19 cellular contexts compared by ENCODE assay signal in genomic region chr20:19695081-19695480, GRCh38.
A peak's percentile ranks its signal among the peaks of the same experiment; 100 is the strongest.
DNase-seq lines count a peak whose midpoint lies in the region; ATAC-seq, FAIRE-seq and TF ChIP-seq lines count a peak whose summit lies in the region.
"Had no signal": no experiment of that assay in that cellular context is flagged by ENCODE, and none has a peak within 500 bp of the region (broad histone marks: within the 10 kb centered on the region; RNA-seq: fewer than 3 reads in every experiment).

No MANE protein-coding gene starts in this region.

- intact Hi-C loops in A673 (cut with micrococcal nuclease; ENCODE audit: unreplicated experiment) (loop anchor here (10.0 kb wide), 1 partner anchor 90 kb away; no protein-coding TSS in a partner anchor), Panc1 (cut with micrococcal nuclease; ENCODE audit: unreplicated experiment) (no loop called here), left colon (cut with DNase I, micrococcal nuclease) (loop anchor here in 1 of 2 donors (10.0 kb wide), 2 partner anchors 90 to 300 kb away; no protein-coding TSS in a partner anchor), kidney (cut with DNase I) (loop anchor here (10.0 kb wide), 2 partner anchors 90 to 300 kb away; no protein-coding TSS in a partner anchor), right lobe of liver (cut with DNase I) (loop anchor here in 1 of 2 donors (10.0 kb wide), 2 partner anchors 90 to 300 kb away; no protein-coding TSS in a partner anchor)

- H3K4me1 ChIP-seq in A673 (ENCODE audit: insufficient read depth, low read length, poor library complexity, severe bottlenecking) (peaks cover 5% of the 10 kb centered on the region), GM23248 (ENCODE audit: insufficient read depth) (peaks cover 28% of the 10 kb centered on the region), Panc1 (ENCODE audit: control insufficient read depth, insufficient read depth, low read length) (peaks cover 6% of the 10 kb centered on the region), kidney (ENCODE audit: control insufficient read depth in 1 of 2, insufficient read depth in 1 of 2, low read depth in 1 of 2, low read length in 2 of 2) (peaks cover 0 to 4% of the 10 kb centered on the region in 2 donors), tibial nerve (peaks cover 0 to 7% (median 0%) of the 10 kb centered on the region in 4 donors), right lobe of liver (no peaks in the 10 kb centered on the region)

- peaks cover 10% of the 10 kb centered on the region for H3F3A ChIP-seq in GM23248 (ENCODE audit: insufficient read depth)

- TF ChIP-seq EP300 in tibial nerve (IDR thresholded peaks at IDR 0.05), result no peak

- no peaks in the 10 kb centered on the region for H3K9me2 ChIP-seq in GM23248 (ENCODE audit: insufficient read depth)

- H3K36me3 ChIP-seq in A673 (ENCODE audit: insufficient read depth, low read length, poor library complexity, severe bottlenecking), result peaks cover 51% of the 10 kb centered on the region
- no peaks in the 10 kb centered on the region for H3K36me3 ChIP-seq in GM23248 (ENCODE audit: low read depth)
- no peaks in the 10 kb centered on the region for H3K36me3 ChIP-seq in Panc1 (ENCODE audit: control insufficient read depth, insufficient read depth, low read length)
- H3K36me3 ChIP-seq in kidney (ENCODE audit: control insufficient read depth in 1 of 2, insufficient read depth in 2 of 2, low read length in 2 of 2), result no peaks in the 10 kb centered on the region
- H3K36me3 ChIP-seq in tibial nerve, result no peaks in the 10 kb centered on the region
- H3K36me3 ChIP-seq in right lobe of liver, result no peaks in the 10 kb centered on the region

- TF ChIP-seq CTCF in A673 (conservative IDR thresholded peaks at IDR 0.05; ENCODE audit: low read depth, low read length) (no peak), Panc1 (IDR thresholded peaks at IDR 0.05) (no peak), kidney (IDR thresholded peaks at IDR 0.05; ENCODE audit: borderline replicate concordance, extremely low read depth, insufficient read depth) (no peak), tibial nerve (IDR thresholded peaks at IDR 0.05) (no peak), right lobe of liver (IDR thresholded peaks at IDR 0.05) (no peak)

- no peak for FAIRE-seq in kidney (lab: Jason Lieb, UNC)
- FAIRE-seq: K562, RCC 7860 had no signal

- in situ Hi-C loops in GM23248 (cut with MboI), result loop anchor here (25.0 kb wide), 1 partner anchor 542 kb away; no protein-coding TSS in a partner anchor
- in situ Hi-C loops in Panc1 (cut with HindIII; ENCODE audit: low pct_unique_long_range_greater_than_20kb, low sequenced_read_pairs), result no loop called here

- H3K27me3 ChIP-seq in A673 (replicated peaks; ENCODE audit: insufficient read depth, low read depth, low read length, poor library complexity) (no peaks in the 10 kb centered on the region), GM23248 (replicated peaks; ENCODE audit: insufficient read depth) (no peaks in the 10 kb centered on the region), Panc1 (ENCODE audit: control insufficient read depth, insufficient read depth, low read length) (no peaks in the 10 kb centered on the region), tibial nerve (no peaks in the 10 kb centered on the region), right lobe of liver (no peaks in the 10 kb centered on the region)

- ATAC-seq in Panc1, result no peak
- ATAC-seq in left colon, result peak; percentile 28
- ATAC-seq in right lobe of liver, result no peak
- ATAC-seq: K562 had no signal

- H3K79me2 ChIP-seq in GM23248 (ENCODE audit: insufficient read depth), result no peaks in the 10 kb centered on the region

- TF ChIP-seq POLR2A in tibial nerve (IDR thresholded peaks at IDR 0.05) (no peak), right lobe of liver (IDR thresholded peaks at IDR 0.05) (no peak)

- BruUV-seq in A673 (replicated peaks; lab: Mats Ljungman, UMichigan) (no TSS peak), Panc1 (replicated peaks; lab: Mats Ljungman, UMichigan) (no TSS peak)

- DNase-seq in A673 (ENCODE audit: low spot score) (peak; percentile 17), GM23248 (peak; percentile 25), Panc1 (ENCODE audit: low read depth, low spot score) (no peak), left colon (no peak), kidney (no peak), tibial nerve (ENCODE audit: low spot score in 2 of 2) (no peak), islet precursor cell (no peak), right lobe of liver (no peak)
- DNase-seq: Caco-2, DMS153, EL, H9, NCI-H1105, NCI-H1694, NCI-H2227 treated with DMSO at 0.1 percent for 48 hours, NCI-H524, SHP77 treated with DMSO at 0.1 percent for 48 hours had no signal

- H3K27ac ChIP-seq in A673 (ENCODE audit: low read depth, low read length, poor library complexity, severe bottlenecking), result peak overlapping the region; percentile 6
- H3K27ac ChIP-seq in GM23248, result no peak overlapping the region
- peak overlapping the region; percentile 34; the same call in 1 of the 2 replicates for H3K27ac ChIP-seq in Panc1 (ENCODE audit: low read length)
- no peak overlapping the region for H3K27ac ChIP-seq in kidney (ENCODE audit: low read depth in 2 of 2, low read length in 2 of 2)
- H3K27ac ChIP-seq in tibial nerve, result no peak overlapping the region
- H3K27ac ChIP-seq in right lobe of liver, result no peak overlapping the region

- H3K9me3 ChIP-seq in A673 (ENCODE audit: low read depth, low read length, poor library complexity, severe bottlenecking) (no peaks in the 10 kb centered on the region), GM23248 (ENCODE audit: low read depth) (no peaks in the 10 kb centered on the region), Panc1 (ENCODE audit: control insufficient read depth, insufficient read depth, low read depth, low read length) (peaks cover 2% of the 10 kb centered on the region; the same call in 1 of the 2 replicates), kidney (ENCODE audit: control insufficient read depth in 1 of 2, low read length in 2 of 2) (no peaks in the 10 kb centered on the region), tibial nerve (no peaks in the 10 kb centered on the region), right lobe of liver (no peaks in the 10 kb centered on the region)
- H3K9me3 ChIP-seq: Caco-2 had no signal

- H3K4me2 ChIP-seq in GM23248 (ENCODE audit: unreplicated experiment), result no peak overlapping the region

- WGBS in GM23248 (ENCODE audit: low coverage in 1 of 2, low lambda C conversion rate in 2 of 2, missing lambda C conversion rate in 2 of 2), 2 experiments, result 24 to 30% methylated on average over 2 of the region's 2 CpGs
- WGBS in tibial nerve, 2 donors, result 69 to 85% methylated on average over 2 of the region's 2 CpGs
- WGBS in right lobe of liver (ENCODE audit: insufficient coverage, low coverage, low lambda C conversion rate, missing lambda C conversion rate), result 30% methylated on average over 2 of the region's 2 CpGs

- H3K9ac ChIP-seq in GM23248 (no peak overlapping the region), kidney (ENCODE audit: low read length in 2 of 2) (no peak overlapping the region)

- no peaks in the 10 kb centered on the region for H4K20me1 ChIP-seq in GM23248 (ENCODE audit: insufficient read depth)

- POLR2A ChIA-PET in A673 (lab: Charles Lee; ENCODE audit: low non-redundant PET), result no interaction called here
- POLR2A ChIA-PET in Panc1 (lab: Charles Lee), result no interaction called here

- peak overlapping the region; percentile 55 for H2AFZ ChIP-seq in GM23248

- CTCF ChIA-PET in A673 (lab: Charles Lee), result no interaction called here
- CTCF ChIA-PET in Panc1 (lab: Charles Lee), result no interaction called here

- no peak overlapping the region for H3K4me3 ChIP-seq in A673 (ENCODE audit: low read depth, low read length, poor library complexity, severe bottlenecking)
- H3K4me3 ChIP-seq in GM23248, result no peak overlapping the region
- H3K4me3 ChIP-seq in Panc1 (ENCODE audit: low read depth in 2 of 2, low read length in 2 of 2), result no peak overlapping the region
- no peak overlapping the region for H3K4me3 ChIP-seq in kidney (ENCODE audit: low read length in 2 of 2)
- H3K4me3 ChIP-seq in tibial nerve, result no peak overlapping the region
- no peak overlapping the region for H3K4me3 ChIP-seq in right lobe of liver
- H3K4me3 ChIP-seq: K562 had no signal

Comparison
In these comparisons a context has a peak if more than half of its experiments do, and no peak if none do; other contexts are left out.
1. DNase-seq: peak in A673 (single experiment) and GM23248 (single experiment); none in Panc1 (single experiment), left colon (0 of 2), kidney (single experiment), tibial nerve (0 of 2), islet precursor cell (single experiment) and right lobe of liver (0 of 3).
2. H3K27ac ChIP-seq: peak in A673 (single experiment) and Panc1 (single experiment); none in GM23248 (single experiment), kidney (0 of 2), tibial nerve (0 of 4) and right lobe of liver (0 of 3).